8 cellular contexts compared by ENCODE assay signal in the genomic region with DNA sequence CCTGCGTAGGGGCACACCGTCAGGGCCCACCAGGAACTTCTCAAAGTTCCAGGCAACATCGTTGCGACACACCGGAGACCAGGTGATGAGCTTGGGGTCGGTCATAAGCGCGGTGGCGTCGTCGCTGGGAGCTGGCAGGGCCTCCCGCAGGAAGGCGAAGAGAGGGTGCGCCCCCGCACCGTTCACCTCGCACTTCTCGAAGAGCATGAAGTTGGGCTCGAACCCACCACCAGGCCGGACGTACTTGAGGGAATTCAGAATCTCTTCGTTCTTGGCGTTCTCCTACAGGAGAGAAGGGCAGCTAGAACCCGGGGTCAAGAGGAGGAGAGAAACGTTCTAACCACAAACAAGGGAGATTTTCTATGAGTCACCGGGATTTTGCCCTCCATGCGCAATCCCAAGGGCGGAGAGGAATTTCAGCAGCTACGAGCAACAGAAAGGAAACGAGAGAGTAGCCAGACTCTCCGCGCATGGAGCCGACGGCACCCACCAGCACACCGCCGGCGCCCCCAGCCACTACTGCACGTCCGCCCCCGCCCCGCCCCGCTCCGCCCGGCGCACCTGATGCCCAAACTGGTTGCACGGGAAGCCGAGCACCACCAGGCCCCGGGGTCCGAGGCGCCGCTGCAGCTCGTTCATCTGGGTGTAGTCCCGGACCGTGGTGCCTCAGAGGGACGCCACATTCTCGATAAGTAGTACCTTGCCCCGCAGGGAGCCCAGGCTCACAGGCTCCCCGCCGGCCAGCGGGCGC. TPM values are rescaled to one million over a fixed set of nuclear protein-coding genes. Genes with fewer than 3 reads are reported as not detected.
DNase-seq lines count a peak whose midpoint lies in the region; TF ChIP-seq lines count a peak whose summit lies in the region.

No MANE protein-coding gene starts in this region.

- no peaks in the 10 kb centered on the region for H4K20me1 ChIP-seq in neural cell (ENCODE audit: insufficient read depth)

- no peak overlapping the region for H2AFZ ChIP-seq in neural cell (ENCODE audit: low read depth, low read length)

- H3K4me2 ChIP-seq in neural cell (ENCODE audit: low read length): peak overlapping the region; percentile 25

- TF ChIP-seq EP300 in neural cell (conservative IDR thresholded peaks at IDR 0.05; ENCODE audit: poor library complexity, severe bottlenecking) (no peak), transverse colon (IDR thresholded peaks at IDR 0.05; ENCODE audit: low read depth) (no peak)

- H3K9me2 ChIP-seq in neural cell (ENCODE audit: insufficient read depth, low read length): no peaks in the 10 kb centered on the region

- peaks cover 13 to 41% (median 20%) of the 10 kb centered on the region in 4 donors for H3K4me1 ChIP-seq in transverse colon

- peaks cover 72% of the 10 kb centered on the region for H3K36me3 Mint-ChIP-seq in activated T-helper 2 cell treated with anti-CD3 and anti-CD28 coated beads, Interferon-gamma antibody, Interleukin-2, Interleukin-4, amounts not matched to agents 10 μg/mL and 5 μg/mL and 100 μg/mL, durations not matched to agents 14 hours and 24 hours and 36 hours (ENCODE audit: low read depth)

- H3K79me2 ChIP-seq in neural cell (replicated peaks; ENCODE audit: insufficient read depth, low read length): peaks cover 6% of the 10 kb centered on the region

- peak overlapping the region; percentile 88 for H3K27ac Mint-ChIP-seq in activated T-helper 2 cell treated with anti-CD3 and anti-CD28 coated beads, Interferon-gamma antibody, Interleukin-2, Interleukin-4, amounts not matched to agents 10 μg/mL and 5 μg/mL and 100 μg/mL, durations not matched to agents 14 hours and 24 hours and 36 hours

- peak overlapping the region; percentile 97 for H3K4me3 Mint-ChIP-seq in activated T-helper 2 cell treated with anti-CD3 and anti-CD28 coated beads, Interferon-gamma antibody, Interleukin-2, Interleukin-4, amounts not matched to agents 10 μg/mL and 5 μg/mL and 100 μg/mL, durations not matched to agents 14 hours and 24 hours and 36 hours (ENCODE audit: low read depth)

- DNase-seq in Caki2 (ENCODE audit: low read depth) (peak; percentile 54), H7 (peak; percentile 67), NCI-H69 (lab: John Stamatoyannopoulos, UW) (peak; percentile 52), fibroblast of peridontal ligament (ENCODE audit: extremely low read depth) (peak; percentile 93), transverse colon (peak; percentile 58), globus pallidus (ENCODE audit: low spot score) (no peak)
- DNase-seq in activated T-helper 2 cell treated with anti-CD3 and anti-CD28 coated beads, Interferon-gamma antibody, Interleukin-2, Interleukin-4, amounts not matched to agents 10 μg/mL and 5 μg/mL and 100 μg/mL, durations not matched to agents 14 hours and 24 hours and 36 hours (ENCODE audit: low spot score): peak; percentile 40

- H3F3A ChIP-seq in neural cell (ENCODE audit: insufficient read depth, low read length, poor library complexity, severe bottlenecking): no peaks in the 10 kb centered on the region

- H3K4me1 Mint-ChIP-seq in activated T-helper 2 cell treated with anti-CD3 and anti-CD28 coated beads, Interferon-gamma antibody, Interleukin-2, Interleukin-4, amounts not matched to agents 10 μg/mL and 5 μg/mL and 100 μg/mL, durations not matched to agents 14 hours and 24 hours and 36 hours (ENCODE audit: low read depth): peaks cover 20% of the 10 kb centered on the region

- TF ChIP-seq RAD21 in neural cell (conservative IDR thresholded peaks at IDR 0.05): no peak

- TF ChIP-seq CTCF in neural cell (IDR thresholded peaks at IDR 0.05; ENCODE audit: poor library complexity, severe bottlenecking) (no peak), transverse colon (IDR thresholded peaks at IDR 0.05) (no peak)

- peak overlapping the region; percentile 61 for H3K9ac ChIP-seq in neural cell (ENCODE audit: low read length)

- intact Hi-C loops in activated T-helper 2 cell treated with anti-CD3 and anti-CD28 coated beads, Interferon-gamma antibody, Interleukin-2, Interleukin-4, amounts not matched to agents 10 μg/mL and 5 μg/mL and 100 μg/mL, durations not matched to agents 14 hours and 24 hours and 36 hours (cut with micrococcal nuclease): loop anchor here (1.0 to 5.0 kb wide), 4 partner anchors 17 to 91 kb away; partner anchors contain the start of genes C3orf62, RHOA and USP4
- intact Hi-C loops in transverse colon (cut with DNase I; ENCODE audit: low total_unique reads): no loop called here

- no peaks in the 10 kb centered on the region for H3K9me3 Mint-ChIP-seq in activated T-helper 2 cell treated with anti-CD3 and anti-CD28 coated beads, Interferon-gamma antibody, Interleukin-2, Interleukin-4, amounts not matched to agents 10 μg/mL and 5 μg/mL and 100 μg/mL, durations not matched to agents 14 hours and 24 hours and 36 hours

- no peaks in the 10 kb centered on the region for H3K27me3 ChIP-seq in H7 (ENCODE audit: control insufficient read depth, insufficient read depth, low read length)
- no peaks in the 10 kb centered on the region for H3K27me3 ChIP-seq in neural cell (ENCODE audit: insufficient read depth, low read depth, low read length)
- no peaks in the 10 kb centered on the region for H3K27me3 ChIP-seq in transverse colon

- TF ChIP-seq POLR2A in transverse colon (IDR thresholded peaks at IDR 0.05): no peak

- H3K27ac ChIP-seq in neural cell (ENCODE audit: low read length) (peak overlapping the region; percentile 49), transverse colon (peak overlapping the region; percentile 90 to 98 (median 94))

- H3K36me3 ChIP-seq in H7 (replicated peaks; ENCODE audit: control insufficient read depth, insufficient read depth, low read length) (peaks cover 19% of the 10 kb centered on the region), neural cell (ENCODE audit: insufficient read depth, low read length) (no peaks in the 10 kb centered on the region), transverse colon (peaks cover 0 to 31% (median 10%) of the 10 kb centered on the region in 4 donors)

- H3K27me3 Mint-ChIP-seq in activated T-helper 2 cell treated with anti-CD3 and anti-CD28 coated beads, Interferon-gamma antibody, Interleukin-2, Interleukin-4, amounts not matched to agents 10 μg/mL and 5 μg/mL and 100 μg/mL, durations not matched to agents 14 hours and 24 hours and 36 hours (ENCODE audit: low read depth): no peaks in the 10 kb centered on the region

- in situ Hi-C loops in Caki2 (cut with HindIII; ENCODE audit: low pct_unique_long_range_greater_than_20kb, low sequenced_read_pairs): no loop called here
- in situ Hi-C loops in transverse colon (cut with MboI; ENCODE audit: low pct_ligation_motif_present in 1 of 4, low pct_unique_long_range_greater_than_20kb in 1 of 4, low sequenced_read_pairs in 3 of 4): no loop called here

- no peaks in the 10 kb centered on the region for H3K9me3 ChIP-seq in neural cell (ENCODE audit: low read length)
- H3K9me3 ChIP-seq in transverse colon: no peaks in the 10 kb centered on the region

- WGBS in transverse colon (ENCODE audit: low coverage in 1 of 2), 2 donors: 4% methylated on average over 40 of the region's 61 CpGs; no CpG with 5 or more reads in 1 of the 2 donors

- peak overlapping the region; percentile 69 for H3K4me3 ChIP-seq in H7 (ENCODE audit: insufficient read depth, low read depth, low read length)
- peak overlapping the region; percentile 71 for H3K4me3 ChIP-seq in neural cell (ENCODE audit: low read length)
- peak overlapping the region; percentile 55 to 84 (median 68) for H3K4me3 ChIP-seq in transverse colon

TF ChIP-seq in neural cell, 6 proteins besides CTCF, POLR2A, EP300 and RAD21 (continues in another document):
- TF ChIP-seq POLR2AphosphoS5 (IDR thresholded peaks at IDR 0.05) (no peak), MXI1 (conservative IDR thresholded peaks at IDR 0.05; ENCODE audit: poor library complexity, severe bottlenecking) (no peak), TAF1 (IDR thresholded peaks at IDR 0.05; ENCODE audit: low read depth) (no peak), EZH2 (IDR thresholded peaks at IDR 0.05; ENCODE audit: borderline replicate concordance, insufficient read depth, low read length, poor library complexity, severe bottlenecking) (no peak), SMC3 (conservative IDR thresholded peaks at IDR 0.05; ENCODE audit: poor library complexity) (no peak)

RNA-seq across cellular contexts. Expression of gene GPX1, which starts 0.5 kb away (rescaled TPM):
- total RNA-seq in Caki2 (2014; rRNA removed; shearing (Covaris generic); ENCODE audit: low replicate concordance): 420 and 481 TPM in 2 replicates
- 222 and 298 TPM in 2 replicates for total RNA-seq in H7 (2014; rRNA removed; shearing (Covaris generic))
- 168 and 173 TPM in 2 replicates for total RNA-seq in activated T-helper 2 cell treated with anti-CD3 and anti-CD28 coated beads, Interferon-gamma antibody, Interleukin-2, Interleukin-4, amounts not matched to agents 10 μg/mL and 5 μg/mL and 100 μg/mL, durations not matched to agents 14 hours and 24 hours and 36 hours
- 106 and 130 TPM in 2 replicates for polyA plus RNA-seq in neural cell
- 39.1 and 41.4 TPM in 2 replicates for polyA minus RNA-seq in neural cell
- 100 to 1,000 TPM; 155 to 485 (median 274) TPM for total RNA-seq in transverse colon

RNA-seq across cellular contexts. Expression of gene USP4, which starts 17.8 kb away (rescaled TPM):
- total RNA-seq in Caki2 (2014; rRNA removed; shearing (Covaris generic); ENCODE audit: low replicate concordance): 22.6 and 32.2 TPM in 2 replicates
- total RNA-seq in H7 (2014; rRNA removed; shearing (Covaris generic)): 9.6 and 10.7 TPM in 2 replicates
- total RNA-seq in activated T-helper 2 cell treated with anti-CD3 and anti-CD28 coated beads, Interferon-gamma antibody, Interleukin-2, Interleukin-4, amounts not matched to agents 10 μg/mL and 5 μg/mL and 100 μg/mL, durations not matched to agents 14 hours and 24 hours and 36 hours: 78.6 and 82.7 TPM in 2 replicates
- polyA plus RNA-seq in neural cell: 35.5 and 42.7 TPM in 2 replicates
- 36.5 and 47.1 TPM in 2 replicates for polyA minus RNA-seq in neural cell
- 10 to 100 TPM; 11.1 to 39.6 (median 27.0) TPM for total RNA-seq in transverse colon

RNA-seq across cellular contexts. Expression of gene RHOA, which starts 54.1 kb away (rescaled TPM):
- 417 and 435 TPM in 2 replicates for total RNA-seq in Caki2 (2014; rRNA removed; shearing (Covaris generic); ENCODE audit: low replicate concordance)
- total RNA-seq in H7 (2014; rRNA removed; shearing (Covaris generic)): 377 and 386 TPM in 2 replicates
- total RNA-seq in activated T-helper 2 cell treated with anti-CD3 and anti-CD28 coated beads, Interferon-gamma antibody, Interleukin-2, Interleukin-4, amounts not matched to agents 10 μg/mL and 5 μg/mL and 100 μg/mL, durations not matched to agents 14 hours and 24 hours and 36 hours: 425 and 428 TPM in 2 replicates
- polyA plus RNA-seq in neural cell: 142 and 159 TPM in 2 replicates
- 140 and 153 TPM in 2 replicates for polyA minus RNA-seq in neural cell
- total RNA-seq in transverse colon: 100 to 1,000 TPM; 302 to 526 (median 401) TPM

RNA-seq across cellular contexts. Expression of gene TCTA, which starts 54.6 kb away (rescaled TPM):
- 23.8 and 28.5 TPM in 2 replicates for total RNA-seq in Caki2 (2014; rRNA removed; shearing (Covaris generic); ENCODE audit: low replicate concordance)
- total RNA-seq in H7 (2014; rRNA removed; shearing (Covaris generic)): 5.8 and 10.9 TPM in 2 replicates
- total RNA-seq in activated T-helper 2 cell treated with anti-CD3 and anti-CD28 coated beads, Interferon-gamma antibody, Interleukin-2, Interleukin-4, amounts not matched to agents 10 μg/mL and 5 μg/mL and 100 μg/mL, durations not matched to agents 14 hours and 24 hours and 36 hours: 18.9 and 19.4 TPM in 2 replicates
- 17.1 and 23.5 TPM in 2 replicates for polyA plus RNA-seq in neural cell
- polyA minus RNA-seq in neural cell: 10.7 and 12.2 TPM in 2 replicates
- 10 to 100 TPM in 3 of 4 donors, 1 to 10 TPM in 1; 7.8 to 59.8 (median 38.6) TPM for total RNA-seq in transverse colon
